ENCODE assay signal across 15 cellular contexts in the genomic region with DNA sequence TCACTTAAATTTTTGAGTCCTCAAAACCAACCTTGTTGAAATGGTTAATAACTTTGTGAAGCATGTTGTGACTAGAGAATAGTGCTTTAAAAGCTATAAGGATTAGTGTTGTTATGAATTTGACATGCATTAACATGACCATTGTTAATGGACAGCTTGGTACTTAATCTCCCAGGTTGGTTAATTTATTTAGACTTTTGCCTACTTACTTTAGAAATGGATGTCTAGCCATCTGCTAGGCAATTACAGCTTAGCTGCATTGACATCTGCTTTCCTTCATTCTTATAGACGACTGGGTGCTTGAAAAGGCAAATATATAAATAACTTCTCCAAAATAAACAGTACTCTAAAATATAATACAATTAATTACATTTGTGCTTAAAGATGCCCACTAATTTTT.
"Had no signal": no experiment of that assay in that cellular context is flagged by ENCODE, and none has a peak within 500 bp of the region (broad histone marks: within the 10 kb centered on the region; RNA-seq: fewer than 3 reads in every experiment).

No MANE protein-coding gene starts in this region.

- H3K27ac Mint-ChIP-seq: activated naive CD4-positive, alpha-beta T cell treated with anti-CD3 and anti-CD28 coated beads for 36 hours; activated T-helper 2 cell treated with anti-CD3 and anti-CD28 coated beads, Interferon-gamma antibody, Interleukin-2, Interleukin-4, amounts not matched to agents 10 μg/mL and 5 μg/mL and 100 μg/mL, durations not matched to agents 14 hours and 24 hours and 36 hours; effector memory CD8-positive, alpha-beta T cell; immature natural killer cell; natural killer cell treated with Interleukin-12 subunit alpha and Interleukin-12 subunit beta and Interleukin-15 and Interleukin-18, amount 100 ng/mL, for 72 hours; stimulated activated memory B cell treated with anti-CD40 and anti-IgM and Interleukin-4, amounts not matched to agents 10 μg/mL and 1 μg/mL and 100 μg/mL, for 72 hours had no signal

- H3K36me3 Mint-ChIP-seq: immature natural killer cell had no signal

- ATAC-seq: effector memory CD8-positive, alpha-beta T cell; natural killer cell treated with Interleukin-12 subunit alpha and Interleukin-12 subunit beta and Interleukin-15 and Interleukin-18, amount 100 ng/mL, for 72 hours; stimulated activated memory B cell treated with anti-CD40 and anti-IgM and Interleukin-4, amounts not matched to agents 10 μg/mL and 1 μg/mL and 100 μg/mL, for 72 hours had no signal

- DNase-seq: activated CD4-positive, alpha-beta T cell treated with anti-CD3 and anti-CD28 coated beads, Interleukin-2, amount 50 U/mL, for 4 hours; activated CD4-positive, CD25-positive, alpha-beta regulatory T cell treated with anti-CD3 and anti-CD28 coated beads, Interleukin-2, amount 50 U/mL, for 72 hours; activated naive CD4-positive, alpha-beta T cell treated with anti-CD3 and anti-CD28 coated beads for 36 hours; activated T-cell treated with anti-CD3 and anti-CD28 coated beads, Interleukin-2, amount 50 U/mL, for 1 hour; dermis blood vessel endothelial cell; effector memory CD8-positive, alpha-beta T cell; head of caudate nucleus; immature natural killer cell; mesendoderm; stimulated activated CD4-positive, alpha-beta T cell treated with anti-CD3 and anti-CD28 coated beads, Interleukin-1b, Interleukin-23, amount 100 ng/mL, for 48 hours; thyroid gland had no signal

- FAIRE-seq: astrocyte had no signal
